ENCODE assay signal across 35 cellular contexts in genomic region chr16:89160977-89161701, GRCh38. TPM values are rescaled to one million over a fixed set of nuclear protein-coding genes. Genes with fewer than 3 reads are reported as not detected.
"Had no signal": no experiment of that assay in that cellular context is flagged by ENCODE, and none has a peak within 500 bp of the region (broad histone marks: within the 10 kb centered on the region; RNA-seq: fewer than 3 reads in every experiment).

No MANE protein-coding gene starts in this region.

- H3K36me3 Mint-ChIP-seq: activated CD4-positive, alpha-beta memory T cell treated with anti-CD3 and anti-CD28 coated beads for 36 hours; activated CD8-positive, alpha-beta memory T cell treated with anti-CD3 and anti-CD28 coated beads, Interleukin-2, amount 10 ng/mL, durations not matched to agents 7 days and 5 days; activated naive CD4-positive, alpha-beta T cell treated with anti-CD3 and anti-CD28 coated beads, Interleukin-2, amount 50 U/mL, for 24 hours; activated naive CD8-positive, alpha-beta T cell treated with anti-CD3 and anti-CD28 coated beads for 36 hours had no signal

- DNase-seq: activated CD4-positive, alpha-beta memory T cell treated with anti-CD3 and anti-CD28 coated beads for 36 hours; activated CD4-positive, alpha-beta T cell treated with anti-CD3 and anti-CD28 coated beads for 36 hours; activated CD4-positive, alpha-beta T cell treated with anti-CD3 and anti-CD28 coated beads, Interleukin-2, amount 10 ng/mL, durations not matched to agents 24 days and 14 days; activated CD4-positive, CD25-positive, alpha-beta regulatory T cell; activated CD4-positive, CD25-positive, alpha-beta regulatory T cell treated with anti-CD3 and anti-CD28 coated beads, Interleukin-2, amount 50 U/mL, for 72 hours; activated CD8-positive, alpha-beta memory T cell treated with anti-CD3 and anti-CD28 coated beads, Interleukin-2, amount 10 ng/mL, durations not matched to agents 7 days and 5 days; activated CD8-positive, alpha-beta memory T cell treated with anti-CD3 and anti-CD28 coated beads, Interleukin-2, amount 50 U/mL, for 4 hours; activated CD8-positive, alpha-beta T cell treated with anti-CD3 and anti-CD28 coated beads, Interleukin-2, amount 10 ng/mL, durations not matched to agents 7 days and 5 days; activated effector memory CD4-positive, alpha-beta T cell treated with anti-CD3 and anti-CD28 coated beads, Interleukin-2, amount 50 U/mL, for 16 hours; activated naive CD4-positive, alpha-beta T cell treated with anti-CD3 and anti-CD28 coated beads for 36 hours; activated naive CD8-positive, alpha-beta T cell treated with anti-CD3 and anti-CD28 coated beads for 36 hours; activated naive CD8-positive, alpha-beta T cell treated with anti-CD3 and anti-CD28 coated beads, Interleukin-2, amount 50 U/mL, for 24 hours; activated T-cell treated with anti-CD3 and anti-CD28 coated beads, Interleukin-2, amount 50 U/mL, for 1 hour; activated T-cell treated with anti-CD3 and anti-CD28 coated beads, Interleukin-2, amount 50 U/mL, for 48 hours; adrenal gland; aorta; body of pancreas; central memory CD4-positive, alpha-beta T cell; cerebellar nuclear complex; colonic mucosa; effector CD8-positive, alpha-beta T cell; esophagus squamous epithelium; foreskin melanocyte; heart right ventricle; T-helper 2 cell had no signal

- ATAC-seq: activated CD4-positive, alpha-beta T cell treated with anti-CD3 and anti-CD28 coated beads for 36 hours; activated CD8-positive, alpha-beta memory T cell treated with anti-CD3 and anti-CD28 coated beads, Interleukin-2, amount 10 ng/mL, durations not matched to agents 7 days and 5 days; activated CD8-positive, alpha-beta T cell treated with anti-CD3 and anti-CD28 coated beads, Interleukin-2, amount 10 ng/mL, durations not matched to agents 7 days and 5 days; activated naive CD8-positive, alpha-beta T cell treated with anti-CD3 and anti-CD28 coated beads, Interleukin-2, amount 50 U/mL, for 24 hours; body of pancreas; gastroesophageal sphincter had no signal

- H3K4me1 ChIP-seq: colonic mucosa had no signal

- H3K27ac ChIP-seq: adrenal gland, body of pancreas, colonic mucosa, epithelial cell of prostate, esophagus squamous epithelium, gastroesophageal sphincter, heart right ventricle had no signal

- FAIRE-seq: endometrium, endothelial cell of umbilical vein had no signal

- H3K27me3 ChIP-seq: adrenal gland, body of pancreas, colonic mucosa had no signal

- H3K27ac Mint-ChIP-seq: activated CD4-positive, alpha-beta memory T cell treated with anti-CD3 and anti-CD28 coated beads for 36 hours; activated CD4-positive, alpha-beta T cell treated with anti-CD3 and anti-CD28 coated beads for 36 hours; activated CD4-positive, alpha-beta T cell treated with anti-CD3 and anti-CD28 coated beads, Interleukin-2, amount 10 ng/mL, durations not matched to agents 24 days and 14 days; activated CD8-positive, alpha-beta memory T cell treated with anti-CD3 and anti-CD28 coated beads, Interleukin-2, amount 10 ng/mL, durations not matched to agents 7 days and 5 days; activated CD8-positive, alpha-beta T cell treated with anti-CD3 and anti-CD28 coated beads, Interleukin-2, amount 10 ng/mL, durations not matched to agents 7 days and 5 days; activated naive CD4-positive, alpha-beta T cell treated with anti-CD3 and anti-CD28 coated beads for 36 hours; activated naive CD4-positive, alpha-beta T cell treated with anti-CD3 and anti-CD28 coated beads, Interleukin-2, amount 50 U/mL, for 24 hours; activated naive CD8-positive, alpha-beta T cell treated with anti-CD3 and anti-CD28 coated beads for 36 hours; activated naive CD8-positive, alpha-beta T cell treated with anti-CD3 and anti-CD28 coated beads, Interleukin-2, amount 50 U/mL, for 24 hours; activated T-helper 1 cell treated with anti-CD3 and anti-CD28 coated beads, Interleukin-12 subunit alpha, Interleukin-12 subunit beta, Interleukin-2, Interleukin-4 antibody, amounts not matched to agents 30 ng/mL and 10 ng/mL and 1 ng/mL, durations not matched to agents 14 hours and 24 hours and 36 hours; activated T-helper 2 cell treated with anti-CD3 and anti-CD28 coated beads, Interferon-gamma antibody, Interleukin-2, Interleukin-4, amounts not matched to agents 10 μg/mL and 5 μg/mL and 100 μg/mL, durations not matched to agents 14 hours and 24 hours and 36 hours had no signal

- H3K9me3 Mint-ChIP-seq: activated naive CD4-positive, alpha-beta T cell treated with anti-CD3 and anti-CD28 coated beads, Interleukin-2, amount 50 U/mL, for 24 hours; activated naive CD8-positive, alpha-beta T cell treated with anti-CD3 and anti-CD28 coated beads for 36 hours; activated naive CD8-positive, alpha-beta T cell treated with anti-CD3 and anti-CD28 coated beads, Interleukin-2, amount 50 U/mL, for 24 hours had no signal

- H3K9me3 ChIP-seq: adrenal gland, body of pancreas, colonic mucosa, esophagus squamous epithelium, gastroesophageal sphincter, heart right ventricle had no signal

- H3K4me3 ChIP-seq: adrenal gland, body of pancreas, colonic mucosa, esophagus squamous epithelium, gastroesophageal sphincter, heart right ventricle had no signal

- H3K27me3 Mint-ChIP-seq: activated CD4-positive, alpha-beta memory T cell treated with anti-CD3 and anti-CD28 coated beads for 36 hours; activated CD4-positive, alpha-beta T cell treated with anti-CD3 and anti-CD28 coated beads for 36 hours; activated CD4-positive, alpha-beta T cell treated with anti-CD3 and anti-CD28 coated beads, Interleukin-2, amount 10 ng/mL, durations not matched to agents 24 days and 14 days; activated CD8-positive, alpha-beta memory T cell treated with anti-CD3 and anti-CD28 coated beads, Interleukin-2, amount 10 ng/mL, durations not matched to agents 7 days and 5 days; activated naive CD4-positive, alpha-beta T cell treated with anti-CD3 and anti-CD28 coated beads, Interleukin-2, amount 50 U/mL, for 24 hours; activated naive CD8-positive, alpha-beta T cell treated with anti-CD3 and anti-CD28 coated beads for 36 hours; activated naive CD8-positive, alpha-beta T cell treated with anti-CD3 and anti-CD28 coated beads, Interleukin-2, amount 50 U/mL, for 24 hours had no signal

- H3K4me1 Mint-ChIP-seq: activated CD4-positive, alpha-beta T cell treated with anti-CD3 and anti-CD28 coated beads for 36 hours; activated CD4-positive, alpha-beta T cell treated with anti-CD3 and anti-CD28 coated beads, Interleukin-2, amount 10 ng/mL, durations not matched to agents 24 days and 14 days; activated CD8-positive, alpha-beta memory T cell treated with anti-CD3 and anti-CD28 coated beads, Interleukin-2, amount 10 ng/mL, durations not matched to agents 7 days and 5 days; activated naive CD4-positive, alpha-beta T cell treated with anti-CD3 and anti-CD28 coated beads, Interleukin-2, amount 50 U/mL, for 24 hours; activated naive CD8-positive, alpha-beta T cell treated with anti-CD3 and anti-CD28 coated beads for 36 hours; activated naive CD8-positive, alpha-beta T cell treated with anti-CD3 and anti-CD28 coated beads, Interleukin-2, amount 50 U/mL, for 24 hours had no signal

- H3K4me3 Mint-ChIP-seq: activated CD4-positive, alpha-beta memory T cell treated with anti-CD3 and anti-CD28 coated beads for 36 hours; activated CD4-positive, alpha-beta T cell treated with anti-CD3 and anti-CD28 coated beads for 36 hours; activated CD4-positive, alpha-beta T cell treated with anti-CD3 and anti-CD28 coated beads, Interleukin-2, amount 10 ng/mL, durations not matched to agents 24 days and 14 days; activated CD8-positive, alpha-beta memory T cell treated with anti-CD3 and anti-CD28 coated beads, Interleukin-2, amount 10 ng/mL, durations not matched to agents 7 days and 5 days; activated CD8-positive, alpha-beta T cell treated with anti-CD3 and anti-CD28 coated beads, Interleukin-2, amount 10 ng/mL, durations not matched to agents 7 days and 5 days; activated naive CD4-positive, alpha-beta T cell treated with anti-CD3 and anti-CD28 coated beads for 36 hours; activated naive CD4-positive, alpha-beta T cell treated with anti-CD3 and anti-CD28 coated beads, Interleukin-2, amount 50 U/mL, for 24 hours; activated naive CD8-positive, alpha-beta T cell treated with anti-CD3 and anti-CD28 coated beads for 36 hours; activated naive CD8-positive, alpha-beta T cell treated with anti-CD3 and anti-CD28 coated beads, Interleukin-2, amount 50 U/mL, for 24 hours; activated T-helper 1 cell treated with anti-CD3 and anti-CD28 coated beads, Interleukin-12 subunit alpha, Interleukin-12 subunit beta, Interleukin-2, Interleukin-4 antibody, amounts not matched to agents 30 ng/mL and 10 ng/mL and 1 ng/mL, durations not matched to agents 14 hours and 24 hours and 36 hours had no signal

- H3K36me3 ChIP-seq: adrenal gland, colonic mucosa, esophagus squamous epithelium, gastroesophageal sphincter, heart right ventricle had no signal

RNA-seq across cellular contexts. Expression of gene CDH15, which starts 10.4 kb away (rescaled TPM):
- total RNA-seq: activated CD4-positive, alpha-beta memory T cell treated with anti-CD3 and anti-CD28 coated beads for 36 hours; activated CD4-positive, alpha-beta T cell treated with anti-CD3 and anti-CD28 coated beads for 36 hours; activated CD4-positive, alpha-beta T cell treated with anti-CD3 and anti-CD28 coated beads, Interleukin-2, amount 10 ng/mL, durations not matched to agents 24 days and 14 days; activated CD8-positive, alpha-beta memory T cell treated with anti-CD3 and anti-CD28 coated beads for 36 hours; activated CD8-positive, alpha-beta memory T cell treated with anti-CD3 and anti-CD28 coated beads, Interleukin-2, amount 10 ng/mL, durations not matched to agents 7 days and 5 days; activated CD8-positive, alpha-beta T cell treated with anti-CD3 and anti-CD28 coated beads, Interleukin-2, amount 10 ng/mL, durations not matched to agents 7 days and 5 days; activated naive CD4-positive, alpha-beta T cell treated with anti-CD3 and anti-CD28 coated beads for 36 hours; activated naive CD8-positive, alpha-beta T cell treated with anti-CD3 and anti-CD28 coated beads for 36 hours; activated T-helper 1 cell treated with anti-CD3 and anti-CD28 coated beads, Interleukin-12 subunit alpha, Interleukin-12 subunit beta, Interleukin-2, Interleukin-4 antibody, amounts not matched to agents 30 ng/mL and 10 ng/mL and 1 ng/mL, durations not matched to agents 14 hours and 24 hours and 36 hours; activated T-helper 2 cell treated with anti-CD3 and anti-CD28 coated beads, Interferon-gamma antibody, Interleukin-2, Interleukin-4, amounts not matched to agents 10 μg/mL and 5 μg/mL and 100 μg/mL, durations not matched to agents 14 hours and 24 hours and 36 hours; colonic mucosa; endothelial cell of umbilical vein; esophagus squamous epithelium had no signal
- polyA plus RNA-seq: esophagus had no signal

RNA-seq across cellular contexts. Expression of gene SLC22A31, which starts 39.2 kb away (rescaled TPM):
- total RNA-seq: activated CD8-positive, alpha-beta memory T cell treated with anti-CD3 and anti-CD28 coated beads for 36 hours; activated CD8-positive, alpha-beta memory T cell treated with anti-CD3 and anti-CD28 coated beads, Interleukin-2, amount 10 ng/mL, durations not matched to agents 7 days and 5 days; activated CD8-positive, alpha-beta T cell treated with anti-CD3 and anti-CD28 coated beads, Interleukin-2, amount 10 ng/mL, durations not matched to agents 7 days and 5 days; activated naive CD8-positive, alpha-beta T cell treated with anti-CD3 and anti-CD28 coated beads for 36 hours; endothelial cell of umbilical vein; esophagus squamous epithelium; gastroesophageal sphincter; glomerular endothelial cell had no signal
